25 cellular contexts compared by ENCODE assay signal in genomic region chr7:18320422-18320821, GRCh38.
DNase-seq lines count a peak whose midpoint lies in the region; ATAC-seq, FAIRE-seq and TF ChIP-seq lines count a peak whose summit lies in the region.
"Had no signal": no experiment of that assay in that cellular context is flagged by ENCODE, and none has a peak within 500 bp of the region (broad histone marks: within the 10 kb centered on the region; RNA-seq: fewer than 3 reads in every experiment).

No MANE protein-coding gene starts in this region.

- POLR2A ChIA-PET in A549 (lab: Yijun Ruan, JAX), result no interaction called here
- POLR2A ChIA-PET in activated B cell treated with CpG ODN at 0.5 μM for 24 hours (lab: Charles Lee), result interaction anchor here (1.2 kb wide), 1 partner anchor 9 kb away, joined by 4 read pairs; no protein-coding TSS in a partner anchor

- TF ChIP-seq POLR2A in A549 (IDR thresholded peaks at IDR 0.05; ENCODE audit: low read length) (no peak), erythroblast (IDR thresholded peaks at IDR 0.05; ENCODE audit: low read length) (no peak)

- H3K4me2 ChIP-seq in A549, result no peak overlapping the region

- TF ChIP-seq EP300 in A549 (IDR thresholded peaks at IDR 0.05), result no peak

- no peaks in the 10 kb centered on the region for H3K9me3 ChIP-seq in A549
- H3K9me3 ChIP-seq: body of pancreas, heart left ventricle, neutrophil, psoas muscle, SJCRH30 had no signal

- H3K27me3 Mint-ChIP-seq in activated B cell treated with CpG ODN at 0.5 μM for 24 hours (no peaks in the 10 kb centered on the region), naive B cell (no peaks in the 10 kb centered on the region)
- H3K27me3 Mint-ChIP-seq: activated naive CD8-positive, alpha-beta T cell treated with anti-CD3 and anti-CD28 coated beads, Interleukin-2, amount 50 U/mL, for 24 hours; stimulated activated naive CD8-positive, alpha-beta T cell treated with anti-CD3 and anti-CD28 coated beads, Interleukin-15, amount 100 ng/mL, for 72 hours had no signal

- H3K4me3 ChIP-seq in A549, result no peak overlapping the region
- H3K4me3 ChIP-seq: body of pancreas, heart left ventricle, psoas muscle, SJCRH30 had no signal

- FAIRE-seq in A549 (lab: Jason Lieb, UNC) (no peak), D721Med (lab: Jason Lieb, UNC) (no peak)
- FAIRE-seq: A204.1, HTR-8/SVneo had no signal

- no peaks in the 10 kb centered on the region for H3K9me3 Mint-ChIP-seq in activated B cell treated with CpG ODN at 0.5 μM for 24 hours
- peaks cover 0 to 7% (median 0%) of the 10 kb centered on the region in 7 donors for H3K9me3 Mint-ChIP-seq in naive B cell
- H3K9me3 Mint-ChIP-seq: activated naive CD8-positive, alpha-beta T cell treated with anti-CD3 and anti-CD28 coated beads, Interleukin-2, amount 50 U/mL, for 24 hours; activated T-cell treated with anti-CD3 and anti-CD28 coated beads, Interleukin-2, amount 50 U/mL, for 4 hours; H9; stimulated activated naive CD8-positive, alpha-beta T cell treated with anti-CD3 and anti-CD28 coated beads, Interleukin-15, amount 100 ng/mL, for 72 hours; WTC11 had no signal

- H3K27ac ChIP-seq in A549, result no peak overlapping the region
- H3K27ac ChIP-seq: body of pancreas, heart left ventricle, neutrophil, psoas muscle, SJCRH30 had no signal

- H3K27ac Mint-ChIP-seq in activated B cell treated with CpG ODN at 0.5 μM for 24 hours, result peak overlapping the region; percentile 47
- H3K27ac Mint-ChIP-seq in naive B cell, result peak overlapping the region in 5 of 6 donors; percentile 10 to 69 (median 48)
- H3K27ac Mint-ChIP-seq: activated naive CD8-positive, alpha-beta T cell treated with anti-CD3 and anti-CD28 coated beads, Interleukin-2, amount 50 U/mL, for 24 hours; stimulated activated naive CD8-positive, alpha-beta T cell treated with anti-CD3 and anti-CD28 coated beads, Interleukin-15, amount 100 ng/mL, for 72 hours; WTC11 had no signal

- no peak for TF ChIP-seq CTCF in A549 (IDR thresholded peaks at IDR 0.05)
- no peak for TF ChIP-seq CTCF in activated B cell treated with CpG ODN at 0.5 μM for 24 hours (IDR thresholded peaks at IDR 0.05)
- TF ChIP-seq CTCF in D721Med (IDR thresholded peaks at IDR 0.05; ENCODE audit: insufficient read depth, missing control alignments), result no peak

- intact Hi-C loops in activated B cell treated with CpG ODN at 0.5 μM for 24 hours (cut with micrococcal nuclease), result no loop called here

- 82% methylated on average over 4 of the region's 4 CpGs for WGBS in A549 (ENCODE audit: missing lambda C conversion rate)

- peaks cover 49% of the 10 kb centered on the region for H3K4me1 Mint-ChIP-seq in activated B cell treated with CpG ODN at 0.5 μM for 24 hours
- peaks cover 39 to 72% (median 71%) of the 10 kb centered on the region in 3 donors for H3K4me1 Mint-ChIP-seq in naive B cell
- H3K4me1 Mint-ChIP-seq: stimulated activated naive CD8-positive, alpha-beta T cell treated with anti-CD3 and anti-CD28 coated beads, Interleukin-15, amount 100 ng/mL, for 72 hours had no signal

- H3K36me3 Mint-ChIP-seq in activated B cell treated with CpG ODN at 0.5 μM for 24 hours (ENCODE audit: low read depth), result no peaks in the 10 kb centered on the region
- peaks cover 0 to 10% of the 10 kb centered on the region in 2 donors for H3K36me3 Mint-ChIP-seq in naive B cell
- H3K36me3 Mint-ChIP-seq: WTC11 had no signal

- H3K4me3 Mint-ChIP-seq in activated B cell treated with CpG ODN at 0.5 μM for 24 hours (no peak overlapping the region), naive B cell (peak overlapping the region in 1 of 8 donors; percentile 51)
- H3K4me3 Mint-ChIP-seq: activated naive CD8-positive, alpha-beta T cell treated with anti-CD3 and anti-CD28 coated beads, Interleukin-2, amount 50 U/mL, for 24 hours; activated T-cell treated with anti-CD3 and anti-CD28 coated beads, Interleukin-2, amount 50 U/mL, for 4 hours; H9; stimulated activated naive CD8-positive, alpha-beta T cell treated with anti-CD3 and anti-CD28 coated beads, Interleukin-15, amount 100 ng/mL, for 72 hours; WTC11 had no signal

- H3K4me1 ChIP-seq in A549, result no peaks in the 10 kb centered on the region
- H3K4me1 ChIP-seq: body of pancreas, SJCRH30 had no signal

- no peak for TF ChIP-seq RAD21 in A549 (conservative IDR thresholded peaks at IDR 0.05 in 1 of 2, IDR thresholded peaks at IDR 0.05 in 1 of 2)

- DNase-seq in A549 (ENCODE audit: low read depth in 1 of 2, low spot score in 1 of 2) (no peak), activated B cell treated with CpG ODN at 0.5 μM for 24 hours (no peak), naive B cell (no peak), iPS-NIHi7 (ENCODE audit: extremely low spot score) (no peak), erythroblast (lab: John Stamatoyannopoulos, UW) (no peak), D721Med (ENCODE audit: insufficient read length, low spot score) (no peak), medulla oblongata (ENCODE audit: extremely low spot score) (no peak)
- DNase-seq: activated CD4-positive, alpha-beta T cell treated with anti-CD3 and anti-CD28 coated beads, Interleukin-2, amount 50 U/mL, for 1 hour; activated gamma-delta T cell treated with Interleukin-2 at 50 U/mL for 16 hours; activated naive CD8-positive, alpha-beta T cell treated with anti-CD3 and anti-CD28 coated beads, Interleukin-2, amount 50 U/mL, for 24 hours; activated T-cell treated with anti-CD3 and anti-CD28 coated beads, Interleukin-2, amount 50 U/mL, for 4 hours; H9; heart left ventricle; KG1; NCI-H526 treated with DMSO at 0.1 percent for 48 hours; psoas muscle; stimulated activated naive CD8-positive, alpha-beta T cell treated with anti-CD3 and anti-CD28 coated beads, Interleukin-15, amount 100 ng/mL, for 72 hours; T1000 had no signal

- CTCF ChIA-PET in A549 (lab: Yijun Ruan, JAX), result interaction anchor here (0.9 to 3.0 kb wide), 4 partner anchors 26 to 809 kb away, joined by 3 to 15 read pairs (median 4); no protein-coding TSS in a partner anchor
- CTCF ChIA-PET in activated B cell treated with CpG ODN at 0.5 μM for 24 hours (lab: Charles Lee), result interaction anchor here (0.5 to 2.6 kb wide), 6 partner anchors 13 to 550 kb away, joined by 3 to 12 read pairs (median 5); no protein-coding TSS in a partner anchor

- no peak for ATAC-seq in A549
- peak; percentile 13 for ATAC-seq in HG03432 (IDR thresholded peaks at IDR 0.05; ENCODE audit: unreplicated experiment)
- ATAC-seq in activated B cell treated with CpG ODN at 0.5 μM for 24 hours (ENCODE audit: low read depth), result no peak
- ATAC-seq in naive B cell (ENCODE audit: low read depth in 2 of 2), result no peak
- ATAC-seq: activated T-cell treated with anti-CD3 and anti-CD28 coated beads, Interleukin-2, amount 50 U/mL, for 4 hours; body of pancreas; heart left ventricle; psoas muscle had no signal

TF ChIP-seq in A549, 52 proteins besides CTCF, POLR2A, EP300 and RAD21:
- TF ChIP-seq MAFK (IDR thresholded peaks at IDR 0.05; ENCODE audit: partially characterized antibody) (peak; percentile 20), HDAC2 (IDR thresholded peaks at IDR 0.05) (no peak), CBX2 (IDR thresholded peaks at IDR 0.05; ENCODE audit: borderline replicate concordance, low read depth) (no peak)
TF ChIP-seq in A549: peak in this region for 1.
